21 cellular contexts compared by ENCODE assay signal in genomic region chr18:74521068-74521725, GRCh38. TPM values are rescaled to one million over a fixed set of nuclear protein-coding genes. Genes with fewer than 3 reads are reported as not detected.
"Had no signal": no experiment of that assay in that cellular context is flagged by ENCODE, and none has a peak within 500 bp of the region (broad histone marks: within the 10 kb centered on the region; RNA-seq: fewer than 3 reads in every experiment).

No MANE protein-coding gene starts in this region.

- H3K27me3 Mint-ChIP-seq: activated naive CD8-positive, alpha-beta T cell treated with anti-CD3 and anti-CD28 coated beads for 36 hours; natural killer cell treated with Interleukin-12 subunit alpha and Interleukin-12 subunit beta and Interleukin-15 and Interleukin-18, amount 100 ng/mL, for 72 hours; stimulated activated naive CD8-positive, alpha-beta T cell treated with anti-CD3 and anti-CD28 coated beads, Interleukin-15, amount 100 ng/mL, for 72 hours had no signal

- H3K27me3 ChIP-seq: cardiac muscle cell, dorsolateral prefrontal cortex, foreskin keratinocyte had no signal

- H3K9me3 ChIP-seq: lower lobe of right lung had no signal

- H3K4me3 ChIP-seq: cardiac muscle cell, dorsolateral prefrontal cortex, lower lobe of right lung had no signal

- H3K9me3 Mint-ChIP-seq: activated naive CD8-positive, alpha-beta T cell treated with anti-CD3 and anti-CD28 coated beads for 36 hours; activated T-cell treated with anti-CD3 and anti-CD28 coated beads, Interleukin-2, amount 50 U/mL, for 72 hours; natural killer cell treated with Interleukin-12 subunit alpha and Interleukin-12 subunit beta and Interleukin-15 and Interleukin-18, amount 100 ng/mL, for 72 hours; stimulated activated naive CD8-positive, alpha-beta T cell treated with anti-CD3 and anti-CD28 coated beads, Interleukin-15, amount 100 ng/mL, for 72 hours had no signal

- H3K4me3 Mint-ChIP-seq: activated naive CD8-positive, alpha-beta T cell treated with anti-CD3 and anti-CD28 coated beads for 36 hours; activated T-cell treated with anti-CD3 and anti-CD28 coated beads, Interleukin-2, amount 50 U/mL, for 72 hours; natural killer cell treated with Interleukin-12 subunit alpha and Interleukin-12 subunit beta and Interleukin-15 and Interleukin-18, amount 100 ng/mL, for 72 hours; stimulated activated naive CD8-positive, alpha-beta T cell treated with anti-CD3 and anti-CD28 coated beads, Interleukin-15, amount 100 ng/mL, for 72 hours had no signal

- H3K4me1 Mint-ChIP-seq: activated naive CD8-positive, alpha-beta T cell treated with anti-CD3 and anti-CD28 coated beads for 36 hours had no signal

- H3K4me1 ChIP-seq: foreskin keratinocyte, parathyroid adenoma had no signal

- DNase-seq: activated CD4-positive, CD25-positive, alpha-beta regulatory T cell treated with anti-CD3 and anti-CD28 coated beads, Interleukin-2, amount 50 U/mL, for 72 hours; activated effector memory CD4-positive, alpha-beta T cell treated with anti-CD3 and anti-CD28 coated beads, Interleukin-2, amount 50 U/mL, for 16 hours; activated naive CD8-positive, alpha-beta T cell treated with anti-CD3 and anti-CD28 coated beads for 36 hours; activated T-cell treated with anti-CD3 and anti-CD28 coated beads, Interleukin-2, amount 50 U/mL, for 72 hours; amygdala; foreskin keratinocyte; glutamatergic neuron; hippocampal formation; left colon; lower lobe of right lung; retina; stimulated activated naive CD8-positive, alpha-beta T cell treated with anti-CD3 and anti-CD28 coated beads, Interleukin-15, amount 100 ng/mL, for 72 hours had no signal

- ATAC-seq: foreskin keratinocyte; left colon; lower lobe of right lung; natural killer cell treated with Interleukin-12 subunit alpha and Interleukin-12 subunit beta and Interleukin-15 and Interleukin-18, amount 100 ng/mL, for 72 hours; stimulated activated naive CD8-positive, alpha-beta T cell treated with anti-CD3 and anti-CD28 coated beads, Interleukin-15, amount 100 ng/mL, for 72 hours had no signal

- H3K27ac Mint-ChIP-seq: activated naive CD8-positive, alpha-beta T cell treated with anti-CD3 and anti-CD28 coated beads for 36 hours; activated T-cell treated with anti-CD3 and anti-CD28 coated beads, Interleukin-2, amount 50 U/mL, for 72 hours; natural killer cell treated with Interleukin-12 subunit alpha and Interleukin-12 subunit beta and Interleukin-15 and Interleukin-18, amount 100 ng/mL, for 72 hours had no signal

- H3K27ac ChIP-seq: cardiac muscle cell, foreskin keratinocyte, lower lobe of right lung, parathyroid adenoma had no signal

RNA-seq across cellular contexts. Expression of gene CNDP1, which starts 13.1 kb away (rescaled TPM):
- total RNA-seq: activated CD8-positive, alpha-beta memory T cell treated with anti-CD3 and anti-CD28 coated beads for 36 hours; activated naive CD8-positive, alpha-beta T cell treated with anti-CD3 and anti-CD28 coated beads for 36 hours; cardiac muscle cell; epithelial cell of proximal tubule; fibroblast of lung; foreskin keratinocyte; left colon; lower lobe of right lung; skeletal muscle tissue; T-helper 1 cell treated with Interleukin-12 subunit alpha and Interleukin-12 subunit beta and Interleukin-4 antibody, amounts not matched to agents 30 ng/mL and 1 ng/mL, for 36 hours had no signal
- polyA plus RNA-seq: cardiac muscle cell, fibroblast of lung, foreskin keratinocyte had no signal
